Comparison of ENCODE assay signal across 1 cellular context in the genomic region with DNA sequence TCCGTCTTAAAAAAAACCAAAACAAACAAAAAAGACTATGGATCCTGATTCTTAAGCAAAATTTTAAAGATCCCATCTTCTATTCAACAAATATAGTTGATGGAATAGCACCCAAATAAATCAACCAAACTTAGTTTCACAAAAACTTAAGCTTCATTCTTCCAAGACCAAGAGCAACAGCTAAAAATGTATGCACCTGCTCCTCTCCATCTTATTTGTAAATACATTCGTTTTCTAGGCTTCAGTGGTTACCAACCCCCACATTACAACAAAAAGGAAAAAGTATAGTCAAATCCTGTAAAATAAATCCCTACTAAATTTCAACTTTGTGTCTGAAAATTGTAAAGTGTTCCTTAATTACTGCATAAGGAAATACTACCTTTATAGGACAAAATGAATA.
TF ChIP-seq lines count a peak whose summit lies in the region.

No MANE protein-coding gene starts in this region.

TF ChIP-seq in HepG2, 621 proteins besides CTCF, POLR2A, EP300 and RAD21:
- TF ChIP-seq, protein P1, sequence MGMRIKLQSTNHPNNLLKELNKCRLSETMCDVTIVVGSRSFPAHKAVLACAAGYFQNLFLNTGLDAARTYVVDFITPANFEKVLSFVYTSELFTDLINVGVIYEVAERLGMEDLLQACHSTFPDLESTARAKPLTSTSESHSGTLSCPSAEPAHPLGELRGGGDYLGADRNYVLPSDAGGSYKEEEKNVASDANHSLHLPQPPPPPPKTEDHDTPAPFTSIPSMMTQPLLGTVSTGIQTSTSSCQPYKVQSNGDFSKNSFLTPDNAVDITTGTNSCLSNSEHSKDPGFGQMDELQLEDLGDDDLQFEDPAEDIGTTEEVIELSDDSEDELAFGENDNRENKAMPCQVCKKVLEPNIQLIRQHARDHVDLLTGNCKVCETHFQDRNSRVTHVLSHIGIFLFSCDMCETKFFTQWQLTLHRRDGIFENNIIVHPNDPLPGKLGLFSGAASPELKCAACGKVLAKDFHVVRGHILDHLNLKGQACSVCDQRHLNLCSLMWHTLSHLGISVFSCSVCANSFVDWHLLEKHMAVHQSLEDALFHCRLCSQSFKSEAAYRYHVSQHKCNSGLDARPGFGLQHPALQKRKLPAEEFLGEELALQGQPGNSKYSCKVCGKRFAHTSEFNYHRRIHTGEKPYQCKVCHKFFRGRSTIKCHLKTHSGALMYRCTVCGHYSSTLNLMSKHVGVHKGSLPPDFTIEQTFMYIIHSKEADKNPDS (CRISPR knock-in tag; IDR thresholded peaks at IDR 0.05), result no peak
- TF ChIP-seq ZNF260 (CRISPR knock-in tag; IDR thresholded peaks at IDR 0.05; ENCODE audit: borderline replicate concordance, low read depth) (no peak), GATAD2A (CRISPR knock-in tag; IDR thresholded peaks at IDR 0.05) (no peak), ZFP62 (CRISPR knock-in tag; IDR thresholded peaks at IDR 0.05) (no peak), ZNF768 (CRISPR knock-in tag; IDR thresholded peaks at IDR 0.05) (no peak), ZNF225 (CRISPR knock-in tag; IDR thresholded peaks at IDR 0.05) (no peak)
- TF ChIP-seq, protein P2, sequence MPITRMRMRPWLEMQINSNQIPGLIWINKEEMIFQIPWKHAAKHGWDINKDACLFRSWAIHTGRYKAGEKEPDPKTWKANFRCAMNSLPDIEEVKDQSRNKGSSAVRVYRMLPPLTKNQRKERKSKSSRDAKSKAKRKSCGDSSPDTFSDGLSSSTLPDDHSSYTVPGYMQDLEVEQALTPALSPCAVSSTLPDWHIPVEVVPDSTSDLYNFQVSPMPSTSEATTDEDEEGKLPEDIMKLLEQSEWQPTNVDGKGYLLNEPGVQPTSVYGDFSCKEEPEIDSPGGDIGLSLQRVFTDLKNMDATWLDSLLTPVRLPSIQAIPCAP (CRISPR knock-in tag; IDR thresholded peaks at IDR 0.05; ENCODE audit: low read depth), result no peak
TF ChIP-seq in HepG2: peak in this region for 0.
